9 cellular contexts compared by ENCODE assay signal in the genomic region with DNA sequence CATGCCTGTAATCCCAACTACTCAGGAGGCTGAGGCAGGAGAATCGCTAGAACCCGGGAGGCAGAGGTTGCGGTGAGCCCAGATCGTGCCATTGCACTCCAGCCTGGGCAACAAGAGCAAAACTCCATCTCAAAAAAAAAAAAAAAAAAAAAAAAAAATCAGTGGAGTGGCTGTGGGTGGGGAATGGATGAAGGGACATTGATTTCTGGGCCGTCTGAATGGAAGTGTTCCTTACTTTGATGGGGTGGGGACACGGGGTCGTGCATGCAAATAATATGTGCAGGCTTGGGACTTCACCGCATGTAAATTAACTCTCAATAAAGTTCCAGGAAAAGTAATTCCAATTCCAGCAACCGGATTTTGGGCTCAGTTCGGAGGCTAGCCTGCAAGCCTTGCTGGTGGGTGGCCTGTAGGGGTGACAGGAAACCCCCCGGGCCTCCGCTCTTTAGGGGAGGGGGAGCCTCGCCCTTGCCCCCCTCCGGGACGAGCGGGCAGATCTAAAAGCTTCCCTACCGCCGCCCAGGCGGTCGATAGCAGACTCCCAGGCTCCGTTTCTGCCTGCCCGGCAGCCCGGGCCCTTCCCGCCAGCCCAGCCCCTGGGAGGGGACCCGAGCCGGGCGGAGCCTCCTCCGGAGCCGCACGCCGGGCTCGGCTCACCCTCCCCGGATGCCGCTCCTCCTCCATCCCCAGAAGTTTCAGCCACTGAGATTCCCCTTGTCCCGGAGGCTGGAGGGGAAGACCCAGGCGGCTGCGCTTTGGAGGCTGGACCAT. TPM values are rescaled to one million over a fixed set of nuclear protein-coding genes. Genes with fewer than 3 reads are reported as not detected.
DNase-seq lines count a peak whose midpoint lies in the region; ATAC-seq, FAIRE-seq and TF ChIP-seq lines count a peak whose summit lies in the region.
"Had no signal": no experiment of that assay in that cellular context is flagged by ENCODE, and none has a peak within 500 bp of the region (broad histone marks: within the 10 kb centered on the region; RNA-seq: fewer than 3 reads in every experiment).

No MANE protein-coding gene starts in this region.

- ATAC-seq in activated naive CD8-positive, alpha-beta T cell treated with anti-CD3 and anti-CD28 coated beads, Interleukin-2, amount 50 U/mL, for 24 hours, result no peak
- ATAC-seq in HG03039 (IDR thresholded peaks at IDR 0.05; ENCODE audit: unreplicated experiment), result no peak

- H3K4me1 Mint-ChIP-seq in activated naive CD8-positive, alpha-beta T cell treated with anti-CD3 and anti-CD28 coated beads for 36 hours, result peaks cover 6% of the 10 kb centered on the region
- H3K4me1 Mint-ChIP-seq in activated naive CD8-positive, alpha-beta T cell treated with anti-CD3 and anti-CD28 coated beads, Interleukin-2, amount 50 U/mL, for 24 hours, result peaks cover 8% of the 10 kb centered on the region

- intact Hi-C loops in kidney (cut with DNase I), result no loop called here
- intact Hi-C loops in prostate gland (cut with DNase I), result no loop called here

- H3K9ac ChIP-seq in kidney (ENCODE audit: low read length in 2 of 2), result no peak overlapping the region

- H3K27me3 ChIP-seq in prostate gland (replicated peaks; ENCODE audit: insufficient read depth), result no peaks in the 10 kb centered on the region

- H3K9me3 ChIP-seq in kidney (ENCODE audit: control insufficient read depth in 1 of 2, low read length in 2 of 2) (no peaks in the 10 kb centered on the region), prostate gland (no peaks in the 10 kb centered on the region)

- FAIRE-seq in kidney (lab: Jason Lieb, UNC), result no peak
- FAIRE-seq in urothelium cell line (lab: Jason Lieb, UNC), result no peak

- H3K4me3 ChIP-seq in astrocyte of the cerebellum (ENCODE audit: low read depth, low read length) (peak overlapping the region; percentile 14), kidney (ENCODE audit: low read length in 2 of 2) (no peak overlapping the region), prostate gland (peak overlapping the region in 1 of 2 donors; percentile 25)

- in situ Hi-C loops in astrocyte of the cerebellum (cut with HindIII; ENCODE audit: low sequenced_read_pairs) (loop anchor here (10.0 kb wide), 1 partner anchor 68 kb away; no protein-coding TSS in a partner anchor), KBM-7 (cut with MboI; ENCODE audit: low pct_unique_long_range_greater_than_20kb, low sequenced_read_pairs) (no loop called here)

- H3K27ac ChIP-seq in kidney (ENCODE audit: low read depth in 2 of 2, low read length in 2 of 2), result no peak overlapping the region
- H3K27ac ChIP-seq in prostate gland, result no peak overlapping the region

- no peak for TF ChIP-seq POLR2A in prostate gland (IDR thresholded peaks at IDR 0.05)

- H3K27me3 Mint-ChIP-seq in activated naive CD8-positive, alpha-beta T cell treated with anti-CD3 and anti-CD28 coated beads for 36 hours, result no peaks in the 10 kb centered on the region
- no peaks in the 10 kb centered on the region for H3K27me3 Mint-ChIP-seq in activated naive CD8-positive, alpha-beta T cell treated with anti-CD3 and anti-CD28 coated beads, Interleukin-2, amount 50 U/mL, for 24 hours

- H3K36me3 ChIP-seq in kidney (ENCODE audit: control insufficient read depth in 1 of 2, insufficient read depth in 2 of 2, low read length in 2 of 2) (no peaks in the 10 kb centered on the region), prostate gland (no peaks in the 10 kb centered on the region)

- H3K27ac Mint-ChIP-seq in activated naive CD8-positive, alpha-beta T cell treated with anti-CD3 and anti-CD28 coated beads for 36 hours, result no peak overlapping the region
- H3K27ac Mint-ChIP-seq in activated naive CD8-positive, alpha-beta T cell treated with anti-CD3 and anti-CD28 coated beads, Interleukin-2, amount 50 U/mL, for 24 hours, result no peak overlapping the region

- no peaks in the 10 kb centered on the region for H3K9me3 Mint-ChIP-seq in activated naive CD8-positive, alpha-beta T cell treated with anti-CD3 and anti-CD28 coated beads for 36 hours
- no peaks in the 10 kb centered on the region for H3K9me3 Mint-ChIP-seq in activated naive CD8-positive, alpha-beta T cell treated with anti-CD3 and anti-CD28 coated beads, Interleukin-2, amount 50 U/mL, for 24 hours

- TF ChIP-seq CTCF in astrocyte of the cerebellum (IDR thresholded peaks at IDR 0.05; ENCODE audit: low read depth, low read length, missing control alignments) (no peak), kidney (IDR thresholded peaks at IDR 0.05; ENCODE audit: borderline replicate concordance, extremely low read depth, insufficient read depth) (no peak), prostate gland (IDR thresholded peaks at IDR 0.05) (no peak)

- H3K36me3 Mint-ChIP-seq in activated naive CD8-positive, alpha-beta T cell treated with anti-CD3 and anti-CD28 coated beads for 36 hours, result no peaks in the 10 kb centered on the region
- H3K36me3 Mint-ChIP-seq in activated naive CD8-positive, alpha-beta T cell treated with anti-CD3 and anti-CD28 coated beads, Interleukin-2, amount 50 U/mL, for 24 hours (ENCODE audit: low read depth), result no peaks in the 10 kb centered on the region

- H3K4me3 Mint-ChIP-seq in activated naive CD8-positive, alpha-beta T cell treated with anti-CD3 and anti-CD28 coated beads for 36 hours, result no peak overlapping the region
- no peak overlapping the region for H3K4me3 Mint-ChIP-seq in activated naive CD8-positive, alpha-beta T cell treated with anti-CD3 and anti-CD28 coated beads, Interleukin-2, amount 50 U/mL, for 24 hours

- peak; percentile 18 for DNase-seq in activated naive CD8-positive, alpha-beta T cell treated with anti-CD3 and anti-CD28 coated beads for 36 hours
- no peak for DNase-seq in activated naive CD8-positive, alpha-beta T cell treated with anti-CD3 and anti-CD28 coated beads, Interleukin-2, amount 50 U/mL, for 24 hours
- DNase-seq in astrocyte of the cerebellum (ENCODE audit: low read depth), result no peak
- peak; percentile 83 for DNase-seq in kidney
- DNase-seq in urothelium cell line (ENCODE audit: low spot score), result peak; percentile 76
- no peak for DNase-seq in prostate gland (ENCODE audit: low spot score)
- DNase-seq in KBM-7, result no peak
- DNase-seq: erythroblast had no signal

- WGBS in prostate gland, result 17% methylated on average over 22 of the region's 37 CpGs

- no peaks in the 10 kb centered on the region for H3K4me1 ChIP-seq in kidney (ENCODE audit: control insufficient read depth in 1 of 2, insufficient read depth in 1 of 2, low read depth in 1 of 2, low read length in 2 of 2)
- no peaks in the 10 kb centered on the region for H3K4me1 ChIP-seq in prostate gland (replicated peaks)

RNA-seq across cellular contexts. Expression of gene ADGRE5, which starts 48.0 kb away (rescaled TPM):
- total RNA-seq in activated naive CD8-positive, alpha-beta T cell treated with anti-CD3 and anti-CD28 coated beads for 36 hours, result 100 to 1,000 TPM; 219 to 223 TPM
- total RNA-seq in kidney, result 100 TPM
- 16.0 TPM for polyA plus RNA-seq in kidney (ENCODE audit: insufficient read depth, low read depth, low replicate concordance)
- 10 to 100 TPM; 16.3 to 42.2 TPM for total RNA-seq in prostate gland

Comparison
In these comparisons a context has a peak if more than half of its experiments do, and no peak if none do; other contexts are left out.
1. DNase-seq: peak in activated naive CD8-positive, alpha-beta T cell treated with anti-CD3 and anti-CD28 coated beads for 36 hours (single experiment), kidney (single experiment) and urothelium cell line (single experiment); none in activated naive CD8-positive, alpha-beta T cell treated with anti-CD3 and anti-CD28 coated beads, Interleukin-2, amount 50 U/mL, for 24 hours (single experiment), astrocyte of the cerebellum (single experiment), prostate gland (single experiment) and KBM-7 (single experiment).